Comparison of ENCODE assay signal across 22 cellular contexts in the genomic region with DNA sequence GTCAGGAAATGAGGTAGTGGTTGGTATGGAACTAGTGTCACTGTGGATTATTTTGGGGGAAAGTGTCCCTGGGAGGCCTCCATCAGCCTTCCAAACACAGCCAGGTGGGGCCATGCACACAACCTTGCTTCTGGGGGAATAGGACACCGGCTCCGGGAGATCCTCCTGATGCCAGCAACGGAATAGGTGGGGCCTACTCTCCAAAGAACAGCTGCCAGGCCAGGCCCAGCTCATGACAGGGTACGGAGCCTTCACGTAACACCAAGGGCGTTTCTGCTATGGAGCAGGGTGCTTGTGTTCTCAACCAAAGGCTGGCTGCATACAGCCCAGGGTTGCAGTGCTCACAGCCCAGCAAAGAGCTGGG. TPM values are rescaled to one million over a fixed set of nuclear protein-coding genes. Genes with fewer than 3 reads are reported as not detected.
DNase-seq lines count a peak whose midpoint lies in the region; ATAC-seq and TF ChIP-seq lines count a peak whose summit lies in the region.
"Had no signal": no experiment of that assay in that cellular context is flagged by ENCODE, and none has a peak within 500 bp of the region (broad histone marks: within the 10 kb centered on the region; RNA-seq: fewer than 3 reads in every experiment).

No MANE protein-coding gene starts in this region.

- H2BK15ac ChIP-seq in IMR-90 (ENCODE audit: low read depth, low read length), result no peak overlapping the region
- no peak overlapping the region for H2BK15ac ChIP-seq in mesendoderm (replicated peaks; ENCODE audit: low read depth)

- H3K9me3 Mint-ChIP-seq in CD8-positive, alpha-beta memory T cell, result peaks cover 0 to 2% (median 0%) of the 10 kb centered on the region in 5 donors
- H3K9me3 Mint-ChIP-seq: CD8-positive, alpha-beta T cell had no signal

- CTCF ChIA-PET in IMR-90 (lab: Yijun Ruan, JAX), result no interaction called here
- CTCF ChIA-PET in CD8-positive, alpha-beta memory T cell (lab: Charles Lee), result no interaction called here

- H2BK120ac ChIP-seq in IMR-90 (ENCODE audit: low read depth, low read length), result no peak overlapping the region
- no peak overlapping the region for H2BK120ac ChIP-seq in mesendoderm (ENCODE audit: low read depth, low read length)

- no TSS peak for BruUV-seq in IMR-90 (replicated peaks; lab: Mats Ljungman, UMichigan)

- H3K4ac ChIP-seq in IMR-90 (ENCODE audit: low read depth, low read length), result no peak overlapping the region
- no peak overlapping the region for H3K4ac ChIP-seq in mesendoderm (ENCODE audit: low read depth, low read length)

- no peak overlapping the region for H4K91ac ChIP-seq in IMR-90 (ENCODE audit: insufficient read depth, low read depth, low read length)

- H2AFZ ChIP-seq in IMR-90 (replicated peaks; ENCODE audit: low read length, poor library complexity), result no peak overlapping the region

- no peaks in the 10 kb centered on the region for H3K79me2 ChIP-seq in mesendoderm (ENCODE audit: control insufficient read depth, insufficient read depth, low read length)

- TF ChIP-seq RAD21 in IMR-90 (IDR thresholded peaks at IDR 0.05; ENCODE audit: low read length), result no peak

- H3K36me3 ChIP-seq in BLaER1 (no peaks in the 10 kb centered on the region), IMR-90 (ENCODE audit: control insufficient read depth, insufficient read depth, low read length) (no peaks in the 10 kb centered on the region), heart right ventricle (no peaks in the 10 kb centered on the region), mesendoderm (ENCODE audit: control insufficient read depth, insufficient read depth, low read length) (no peaks in the 10 kb centered on the region), ascending aorta (no peaks in the 10 kb centered on the region)
- H3K36me3 ChIP-seq in CD8-positive, alpha-beta memory T cell (ENCODE audit: insufficient read depth, low read length), result no peaks in the 10 kb centered on the region
- H3K36me3 ChIP-seq: MG63 had no signal

- H2AK5ac ChIP-seq in IMR-90 (ENCODE audit: low read depth, low read length) (0 out of 2 replicates have a peak overlapping the region, but pooled peaks have one; percentile 9), mesendoderm (ENCODE audit: low read length) (no peak overlapping the region)

- H3K4me1 ChIP-seq in BLaER1 (peaks cover 35% of the 10 kb centered on the region), IMR-90 (ENCODE audit: control insufficient read depth, insufficient read depth, low read length) (peaks cover 9% of the 10 kb centered on the region), heart right ventricle (peaks cover 14 to 42% (median 23%) of the 10 kb centered on the region in 9 donors), mesendoderm (ENCODE audit: control insufficient read depth, low read depth, low read length) (no peaks in the 10 kb centered on the region), ascending aorta (peaks cover 8 to 13% of the 10 kb centered on the region in 2 donors)
- H3K4me1 ChIP-seq in CD8-positive, alpha-beta memory T cell (ENCODE audit: insufficient read depth, low read length), result no peaks in the 10 kb centered on the region

- in situ Hi-C loops in IMR-90 (cut with MboI; ENCODE audit: low sequenced_read_pairs), result no loop called here

- ATAC-seq in IMR-90 (ENCODE audit: low read depth), result no peak
- peak in 3 of 8 donors; percentile 4 to 19 (median 8) for ATAC-seq in heart right ventricle
- ATAC-seq: A549; CD8-positive, alpha-beta T cell had no signal

- no peaks in the 10 kb centered on the region for H3K36me3 Mint-ChIP-seq in CD8-positive, alpha-beta memory T cell
- H3K36me3 Mint-ChIP-seq: CD8-positive, alpha-beta T cell had no signal

- no peak overlapping the region for H3K27ac Mint-ChIP-seq in CD8-positive, alpha-beta memory T cell
- H3K27ac Mint-ChIP-seq: CD8-positive, alpha-beta T cell had no signal

- POLR2A ChIA-PET in IMR-90 (lab: Charles Lee; ENCODE audit: unreplicated experiment), result no interaction called here
- POLR2A ChIA-PET in CD8-positive, alpha-beta memory T cell (lab: Charles Lee), result no interaction called here

- no peaks in the 10 kb centered on the region for H3K9me3 ChIP-seq in BLaER1
- no peaks in the 10 kb centered on the region for H3K9me3 ChIP-seq in IMR-90 (ENCODE audit: control insufficient read depth, insufficient read depth, low read length)
- H3K9me3 ChIP-seq in heart right ventricle, result peaks cover 0 to 4% (median 0%) of the 10 kb centered on the region in 11 donors
- H3K9me3 ChIP-seq in ascending aorta, result no peaks in the 10 kb centered on the region
- H3K9me3 ChIP-seq in CD8-positive, alpha-beta memory T cell (ENCODE audit: low read length), result no peaks in the 10 kb centered on the region
- H3K9me3 ChIP-seq: A549, MG63 had no signal

- no peak overlapping the region for H3K4me3 ChIP-seq in BLaER1
- H3K4me3 ChIP-seq in IMR-90 (ENCODE audit: insufficient read depth, low read depth, low read length), result no peak overlapping the region
- H3K4me3 ChIP-seq in heart right ventricle, result no peak overlapping the region
- H3K4me3 ChIP-seq in mesendoderm (ENCODE audit: low read length), result no peak overlapping the region
- no peak overlapping the region for H3K4me3 ChIP-seq in ascending aorta
- no peak overlapping the region for H3K4me3 ChIP-seq in CD8-positive, alpha-beta memory T cell (ENCODE audit: low read length)
- H3K4me3 ChIP-seq: A549, MG63, SK-N-MC had no signal

- no peak overlapping the region for H3K18ac ChIP-seq in IMR-90 (ENCODE audit: low read depth, low read length)
- H3K18ac ChIP-seq in mesendoderm (ENCODE audit: low read length), result no peak overlapping the region

- H3K27me3 Mint-ChIP-seq in CD8-positive, alpha-beta memory T cell, result peaks cover 12 to 26% of the 10 kb centered on the region in 2 donors

- no peaks in the 10 kb centered on the region for H3K4me1 Mint-ChIP-seq in CD8-positive, alpha-beta memory T cell

- no peaks in the 10 kb centered on the region for H4K20me1 ChIP-seq in BLaER1
- H4K20me1 ChIP-seq in IMR-90 (ENCODE audit: insufficient read depth, low read length), result no peaks in the 10 kb centered on the region

- dilution Hi-C loops in IMR-90 (cut with HindIII; ENCODE audit: low sequenced_read_pairs, unreplicated experiment), result no loop called here

- TF ChIP-seq POLR2A in IMR-90 (IDR thresholded peaks at IDR 0.05; ENCODE audit: low read depth, low read length), result no peak

- H3K27me3 ChIP-seq in BLaER1 (no peaks in the 10 kb centered on the region), IMR-90 (ENCODE audit: control insufficient read depth, insufficient read depth, low read length) (no peaks in the 10 kb centered on the region), heart right ventricle (no peaks in the 10 kb centered on the region), mesendoderm (ENCODE audit: insufficient read depth, low read length, poor library complexity) (no peaks in the 10 kb centered on the region), ascending aorta (no peaks in the 10 kb centered on the region)
- no peaks in the 10 kb centered on the region for H3K27me3 ChIP-seq in CD8-positive, alpha-beta memory T cell (ENCODE audit: insufficient read depth, low read length, poor library complexity, severe bottlenecking)
- H3K27me3 ChIP-seq: MG63 had no signal

- H4K5ac ChIP-seq in IMR-90 (ENCODE audit: low read depth, low read length) (no peak overlapping the region), mesendoderm (ENCODE audit: low read length) (no peak overlapping the region)

- H3K4me3 Mint-ChIP-seq in CD8-positive, alpha-beta memory T cell, result no peak overlapping the region
- H3K4me3 Mint-ChIP-seq: CD8-positive, alpha-beta T cell had no signal

- H3K79me1 ChIP-seq in IMR-90 (ENCODE audit: low read depth in 1 of 2, low read length in 2 of 2) (no peaks in the 10 kb centered on the region), mesendoderm (ENCODE audit: low read length) (no peaks in the 10 kb centered on the region)

- no peak for TF ChIP-seq CTCF in IMR-90 (conservative IDR thresholded peaks at IDR 0.05; ENCODE audit: low read depth, low read length)
- TF ChIP-seq CTCF in heart right ventricle (IDR thresholded peaks at IDR 0.05), result peak in 1 of 9 donors; percentile 14
- TF ChIP-seq CTCF in ascending aorta (IDR thresholded peaks at IDR 0.05), result no peak

- H2BK5ac ChIP-seq in IMR-90 (ENCODE audit: low read depth, low read length, poor library complexity, severe bottlenecking), result no peak overlapping the region
- H2BK5ac ChIP-seq in mesendoderm (ENCODE audit: low read length), result no peak overlapping the region

- H3K56ac ChIP-seq in IMR-90 (ENCODE audit: extremely low read depth, insufficient read depth, low read length) (no peak overlapping the region), mesendoderm (ENCODE audit: low read length) (no peak overlapping the region)

- no peak for DNase-seq in IMR-90
- no peak for DNase-seq in heart right ventricle
- no peak for DNase-seq in mesendoderm
- DNase-seq in ascending aorta (ENCODE audit: low spot score in 2 of 2), result no peak
- no peak for DNase-seq in NCI-H748 treated with DMSO at 0.1 percent for 48 hours (lab: John Stamatoyannopoulos, UW)
- DNase-seq in CD8-positive, alpha-beta memory T cell, result no peak
- no peak for DNase-seq in H4 (ENCODE audit: low spot score)
- DNase-seq: CD8-positive, alpha-beta T cell; DND-41; H7; Kasumi-1; MG63; NCI-H1048; NCI-H1436; NCI-H2029; NCI-H345; NCI-H524 treated with DMSO at 0.1 percent for 48 hours had no signal

- peak overlapping the region; percentile 37 for H2AK9ac ChIP-seq in IMR-90 (replicated peaks; ENCODE audit: low read depth, low read length, poor library complexity)

- H3K9me1 ChIP-seq in IMR-90 (ENCODE audit: insufficient read depth, low read length), result peaks cover 9% of the 10 kb centered on the region; the same call in 1 of the 2 replicates

- H3K4me2 ChIP-seq in BLaER1 (peak overlapping the region; percentile 83; the same call in 1 of the 2 replicates), IMR-90 (ENCODE audit: low read depth, low read length) (no peak overlapping the region), mesendoderm (ENCODE audit: low read length) (no peak overlapping the region)
- H3K4me2 ChIP-seq: A549 had no signal

- H3K9ac ChIP-seq in BLaER1, result no peak overlapping the region
- H3K9ac ChIP-seq in IMR-90 (ENCODE audit: low read depth, low read length), result no peak overlapping the region
- no peak overlapping the region for H3K9ac ChIP-seq in mesendoderm (ENCODE audit: low read length)

- H3K27ac ChIP-seq in BLaER1 (no peak overlapping the region), IMR-90 (ENCODE audit: insufficient read depth, low read length) (no peak overlapping the region), heart right ventricle (peak overlapping the region; percentile 71 to 94 (median 85)), mesendoderm (ENCODE audit: low read depth, low read length) (peak overlapping the region; percentile 2), ascending aorta (no peak overlapping the region)
- no peak overlapping the region for H3K27ac ChIP-seq in CD8-positive, alpha-beta memory T cell (ENCODE audit: low read depth, low read length)
- H3K27ac ChIP-seq: A549, SK-N-MC had no signal

- H3K23ac ChIP-seq in IMR-90 (ENCODE audit: low read depth, low read length), result no peak overlapping the region
- no peak overlapping the region for H3K23ac ChIP-seq in mesendoderm (ENCODE audit: low read length)

- H4K8ac ChIP-seq in IMR-90 (ENCODE audit: low read depth in 2 of 2, low read length in 2 of 2), result no peak overlapping the region
- no peak overlapping the region for H4K8ac ChIP-seq in mesendoderm (ENCODE audit: low read depth, low read length)

- no peak overlapping the region for H3K14ac ChIP-seq in IMR-90 (replicated peaks; ENCODE audit: low read depth, low read length)

- intact Hi-C loops in IMR-90 (cut with micrococcal nuclease) (no loop called here), heart right ventricle (cut with DNase I) (loop anchor here in 1 of 10 donors (5.0 kb wide), 1 partner anchor 41 kb away; no protein-coding TSS in a partner anchor), ascending aorta (cut with DNase I) (no loop called here)

- WGBS in IMR-90 (ENCODE audit: extremely low coverage in 2 of 2, insufficient read length in 1 of 2), 2 experiments, result 100% methylated on average over 4 of the region's 6 CpGs; no CpG with 5 or more reads in 1 of the 2 experiments
- WGBS in heart right ventricle, 2 donors, result 74 to 79% methylated on average over 6 of the region's 6 CpGs
- no CpG with 5 or more reads among the region's 6 CpGs for WGBS in mesendoderm (ENCODE audit: extremely low coverage, insufficient coverage, low lambda C conversion rate)

- H2BK20ac ChIP-seq in IMR-90 (ENCODE audit: low read depth, low read length), result no peak overlapping the region

RNA-seq across cellular contexts. Expression of gene LINC01488, which starts 30.6 kb away (rescaled TPM):
- total RNA-seq in IMR-90 (2012; rRNA removed) (not detected in 2 replicates), heart right ventricle (under 1 TPM in 6 of 10 donors, not detected in 4; 0.12 to 0.23 (median 0.15) TPM), ascending aorta (not detected)
- polyA plus RNA-seq in IMR-90 (2012; rRNA removed) (not detected in 2 replicates), heart right ventricle (under 1 TPM; 0.03 to 0.59 TPM)
- not detected in 2 replicates for polyA plus RNA-seq in IMR-90 (2012; cell fraction: cytosol; rRNA removed)
- polyA plus RNA-seq in IMR-90 (2012; cell fraction: nucleus; rRNA removed; ENCODE audit: low replicate concordance), result not detected in 2 replicates
- polyA plus RNA-seq in mesendoderm (2013, experiment 1 of 2), result not detected
- not detected for polyA plus RNA-seq in mesendoderm (2013, experiment 2 of 2)
- total RNA-seq in CD8-positive, alpha-beta memory T cell, result not detected
- not detected for polyA plus RNA-seq in CD8-positive, alpha-beta memory T cell
- total RNA-seq in H4 (2014; rRNA removed; shearing (Covaris generic)), result not detected in 2 replicates
- total RNA-seq: CD8-positive, alpha-beta T cell; G401; H7 had no signal
- polyA plus RNA-seq: BJ had no signal

Comparison
In these comparisons a context has a peak if more than half of its experiments do, and no peak if none do; other contexts are left out.
1. H3K27ac ChIP-seq: peak in heart right ventricle (10 of 10) and mesendoderm (single experiment); none in BLaER1 (single experiment), IMR-90 (single experiment), ascending aorta (0 of 2) and CD8-positive, alpha-beta memory T cell (single experiment).